9 cellular contexts compared by ENCODE assay signal in genomic region chr3:150787741-150788370, GRCh38. TPM values are rescaled to one million over a fixed set of nuclear protein-coding genes. Genes with fewer than 3 reads are reported as not detected.
A peak's percentile ranks its signal among the peaks of the same experiment; 100 is the strongest.
DNase-seq lines count a peak whose midpoint lies in the region; ATAC-seq and TF ChIP-seq lines count a peak whose summit lies in the region.
"Had no signal": no experiment of that assay in that cellular context is flagged by ENCODE, and none has a peak within 500 bp of the region (broad histone marks: within the 10 kb centered on the region; RNA-seq: fewer than 3 reads in every experiment).

No MANE protein-coding gene starts in this region.

- H3K27me3 Mint-ChIP-seq in CD4-positive, CD25-positive, alpha-beta regulatory T cell = peaks cover 32% of the 10 kb centered on the region
- H3K27me3 Mint-ChIP-seq in naive B cell = peaks cover 0 to 7% (median 5%) of the 10 kb centered on the region in 3 donors

- no peak overlapping the region for H3K4me3 Mint-ChIP-seq in CD4-positive, CD25-positive, alpha-beta regulatory T cell
- H3K4me3 Mint-ChIP-seq in naive B cell = peak overlapping the region in 1 of 8 donors; percentile 73

- no peaks in the 10 kb centered on the region for H3K4me1 ChIP-seq in CD4-positive, CD25-positive, alpha-beta regulatory T cell (ENCODE audit: control insufficient read depth, insufficient read depth, low read length, poor library complexity, severe bottlenecking)
- no peaks in the 10 kb centered on the region for H3K4me1 ChIP-seq in NT2/D1 (ENCODE audit: insufficient read depth, insufficient read length)

- peak; percentile 92 for TF ChIP-seq CTCF in epithelial cell of esophagus (IDR thresholded peaks at IDR 0.05; ENCODE audit: insufficient read depth, low read depth, low read length, missing control alignments)

- no peaks in the 10 kb centered on the region for H3K36me3 Mint-ChIP-seq in CD4-positive, CD25-positive, alpha-beta regulatory T cell
- no peaks in the 10 kb centered on the region for H3K36me3 Mint-ChIP-seq in naive B cell
- H3K36me3 Mint-ChIP-seq: IgD-negative memory B cell had no signal

- ATAC-seq in CD4-positive, CD25-positive, alpha-beta regulatory T cell (ENCODE audit: low read depth in 2 of 2) = peak; percentile 73 to 83
- peak; percentile 73 for ATAC-seq in GM19397 (IDR thresholded peaks at IDR 0.05; ENCODE audit: unreplicated experiment)
- ATAC-seq in HG03571 (IDR thresholded peaks at IDR 0.05; ENCODE audit: unreplicated experiment) = peak; percentile 78
- peak; percentile 85 to 96 for ATAC-seq in naive B cell (ENCODE audit: low read depth in 2 of 2)

- H3K36me3 ChIP-seq in CD4-positive, CD25-positive, alpha-beta regulatory T cell (ENCODE audit: control insufficient read depth, insufficient read depth, low read length) = no peaks in the 10 kb centered on the region
- H3K36me3 ChIP-seq in NT2/D1 (ENCODE audit: insufficient read depth, insufficient read length, low read length) = no peaks in the 10 kb centered on the region

- H3K9ac ChIP-seq in NT2/D1 (ENCODE audit: insufficient read length, low read depth) = no peak overlapping the region

- no peak overlapping the region for H3K27ac ChIP-seq in CD4-positive, CD25-positive, alpha-beta regulatory T cell (ENCODE audit: insufficient read depth, low read length, poor library complexity, severe bottlenecking)

- peak; percentile 59 to 82 (median 64) for DNase-seq in CD4-positive, CD25-positive, alpha-beta regulatory T cell
- peak; percentile 85 for DNase-seq in NT2/D1 (ENCODE audit: low read depth, low spot score)
- DNase-seq in activated CD8-positive, alpha-beta memory T cell treated with anti-CD3 and anti-CD28 coated beads, Interleukin-2, amount 50 U/mL, for 48 hours = peak; percentile 90
- peak; percentile 85 for DNase-seq in epithelial cell of esophagus (ENCODE audit: low read depth)
- peak; percentile 62 for DNase-seq in naive B cell
- DNase-seq in stimulated activated CD8-positive, alpha-beta memory T cell treated with anti-CD3 and anti-CD28 coated beads, Interleukin-7, amount 100 ng/mL, for 24 hours (ENCODE audit: low read depth) = peak; percentile 65

- H3K27me3 ChIP-seq in CD4-positive, CD25-positive, alpha-beta regulatory T cell (ENCODE audit: control insufficient read depth, insufficient read depth, low read length) = no peaks in the 10 kb centered on the region
- no peaks in the 10 kb centered on the region for H3K27me3 ChIP-seq in NT2/D1 (ENCODE audit: insufficient read depth, insufficient read length)

- no peaks in the 10 kb centered on the region for H3K9me3 Mint-ChIP-seq in CD4-positive, CD25-positive, alpha-beta regulatory T cell
- no peaks in the 10 kb centered on the region for H3K9me3 Mint-ChIP-seq in naive B cell
- H3K9me3 Mint-ChIP-seq: IgD-negative memory B cell had no signal

- H3K9me3 ChIP-seq in CD4-positive, CD25-positive, alpha-beta regulatory T cell (ENCODE audit: control insufficient read depth in 2 of 2, low read length in 2 of 2) = no peaks in the 10 kb centered on the region
- no peaks in the 10 kb centered on the region for H3K9me3 ChIP-seq in NT2/D1 (ENCODE audit: insufficient read depth, low read length)

- peak overlapping the region; percentile 14 for H3K4me3 ChIP-seq in CD4-positive, CD25-positive, alpha-beta regulatory T cell (ENCODE audit: low read depth, low read length)
- no peak overlapping the region for H3K4me3 ChIP-seq in NT2/D1 (ENCODE audit: insufficient read length, low read depth)
- no peak overlapping the region for H3K4me3 ChIP-seq in epithelial cell of esophagus (ENCODE audit: low read length)

- H3K4me1 Mint-ChIP-seq in CD4-positive, CD25-positive, alpha-beta regulatory T cell = peaks cover 0 to 11% (median 4%) of the 10 kb centered on the region in 4 donors
- peaks cover 4 to 9% (median 6%) of the 10 kb centered on the region in 3 donors for H3K4me1 Mint-ChIP-seq in naive B cell

- H3K27ac Mint-ChIP-seq in CD4-positive, CD25-positive, alpha-beta regulatory T cell = no peak overlapping the region
- peak overlapping the region in 2 of 6 donors; percentile 23 to 66 for H3K27ac Mint-ChIP-seq in naive B cell

RNA-seq across cellular contexts. Expression of gene SIAH2, which starts 24.9 kb away (rescaled TPM):
- 61.4 TPM for total RNA-seq in CD4-positive, CD25-positive, alpha-beta regulatory T cell
- polyA plus RNA-seq in CD4-positive, CD25-positive, alpha-beta regulatory T cell = 10 to 100 TPM; 23.5 to 46.3 (median 27.5) TPM
- 100 to 1,000 TPM in 2 of 6 donors, 10 to 100 TPM in 4; 49.7 to 121 (median 78.9) TPM for polyA plus RNA-seq in naive B cell (ENCODE audit: low read depth in 6 of 6)
